In the genomic region with DNA sequence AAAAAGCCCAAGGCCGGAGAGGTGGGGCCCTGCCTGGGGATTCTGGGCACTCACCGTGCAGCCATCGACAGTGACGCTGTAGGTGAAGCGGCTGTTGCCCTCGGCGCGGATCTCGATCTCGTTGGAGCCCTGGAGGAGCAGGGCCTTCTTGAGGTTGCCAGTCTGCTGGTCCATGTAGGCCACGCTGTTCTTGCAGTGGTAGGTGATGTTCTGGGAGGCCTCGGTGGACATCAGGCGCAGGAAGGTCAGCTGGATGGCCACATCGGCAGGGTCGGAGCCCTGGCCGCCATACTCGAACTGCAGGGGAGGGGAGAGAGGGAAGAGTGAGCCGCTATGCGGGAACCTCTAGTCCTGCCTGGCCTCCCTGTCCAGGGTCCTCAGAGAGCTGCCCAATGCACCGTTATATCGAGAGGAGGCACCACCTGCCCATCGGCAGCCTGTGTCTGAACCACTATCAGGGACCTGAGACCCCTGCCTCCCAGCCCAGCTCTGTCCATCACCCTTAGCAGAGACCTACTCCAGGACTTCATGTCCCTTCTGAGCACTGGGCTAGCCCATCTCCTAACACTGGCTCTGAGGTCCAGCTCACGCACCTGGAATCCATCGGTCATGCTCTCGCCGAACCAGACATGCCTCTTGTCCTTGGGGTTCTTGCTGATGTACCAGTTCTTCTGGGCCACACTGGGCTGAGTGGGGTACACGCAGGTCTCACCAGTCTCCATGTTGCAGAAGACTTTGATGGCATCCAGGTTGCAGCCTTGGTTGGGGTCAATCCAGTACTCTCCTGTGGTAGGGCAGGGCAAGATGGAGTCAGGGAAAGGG, we compare ENCODE assay signal across 19 cellular contexts. TPM values are rescaled to one million over a fixed set of nuclear protein-coding genes. Genes with fewer than 3 reads are reported as not detected.
DNase-seq lines count a peak whose midpoint lies in the region; ATAC-seq, FAIRE-seq and TF ChIP-seq lines count a peak whose summit lies in the region.
"Had no signal": no experiment of that assay in that cellular context is flagged by ENCODE, and none has a peak within 500 bp of the region (broad histone marks: within the 10 kb centered on the region; RNA-seq: fewer than 3 reads in every experiment).

No MANE protein-coding gene starts in this region.

- intact Hi-C loops in testis (cut with DNase I; ENCODE audit: low total_unique reads): no loop called here

- H3K27me3 Mint-ChIP-seq in chondrocyte (ENCODE audit: low read depth): no peaks in the 10 kb centered on the region
- H3K27me3 Mint-ChIP-seq: activated naive CD4-positive, alpha-beta T cell treated with anti-CD3 and anti-CD28 coated beads, Interleukin-2, amount 50 U/mL, for 24 hours; naive thymus-derived CD4-positive, alpha-beta T cell; stimulated activated naive CD8-positive, alpha-beta T cell treated with anti-CD3 and anti-CD28 coated beads, Interleukin-15, Interleukin-2, amounts not matched to agents 100 ng/mL and 50 ng/mL, for 24 hours had no signal

- H3K36me3 Mint-ChIP-seq in chondrocyte (ENCODE audit: low read depth): peaks cover 62% of the 10 kb centered on the region
- H3K36me3 Mint-ChIP-seq: activated naive CD4-positive, alpha-beta T cell treated with anti-CD3 and anti-CD28 coated beads, Interleukin-2, amount 50 U/mL, for 24 hours; naive thymus-derived CD4-positive, alpha-beta T cell had no signal

- H3K9me3 Mint-ChIP-seq in chondrocyte (ENCODE audit: low read depth): no peaks in the 10 kb centered on the region
- H3K9me3 Mint-ChIP-seq: activated CD4-positive, alpha-beta T cell treated with anti-CD3 and anti-CD28 coated beads, Interleukin-2, amount 10 ng/mL, durations not matched to agents 7 days and 5 days; activated naive CD4-positive, alpha-beta T cell treated with anti-CD3 and anti-CD28 coated beads, Interleukin-2, amount 50 U/mL, for 24 hours; naive thymus-derived CD4-positive, alpha-beta T cell; stimulated activated naive CD8-positive, alpha-beta T cell treated with anti-CD3 and anti-CD28 coated beads, Interleukin-15, Interleukin-2, amounts not matched to agents 100 ng/mL and 50 ng/mL, for 24 hours had no signal

- TF ChIP-seq POLR2A in testis (IDR thresholded peaks at IDR 0.05): no peak

- H3K36me3 ChIP-seq in muscle layer of colon (ENCODE audit: insufficient read depth, low read length) (peaks cover 62% of the 10 kb centered on the region), urinary bladder (ENCODE audit: insufficient read depth) (no peaks in the 10 kb centered on the region), testis (ENCODE audit: low read depth, missing control alignments) (no peaks in the 10 kb centered on the region)

- FAIRE-seq in HTR-8/SVneo (lab: Jason Lieb, UNC): peak; percentile 70

- H3K9me3 ChIP-seq in muscle layer of colon (ENCODE audit: low read length) (no peaks in the 10 kb centered on the region), testis (no peaks in the 10 kb centered on the region)

- H3K4me1 ChIP-seq in muscle layer of colon (ENCODE audit: insufficient read depth, low read length): peaks cover 43% of the 10 kb centered on the region
- H3K4me1 ChIP-seq in urinary bladder (ENCODE audit: insufficient read depth): no peaks in the 10 kb centered on the region
- H3K4me1 ChIP-seq in testis: no peaks in the 10 kb centered on the region

- H3K9ac ChIP-seq in muscle layer of colon (ENCODE audit: low read length): no peak overlapping the region

- no peaks in the 10 kb centered on the region for H3K27me3 ChIP-seq in muscle layer of colon (ENCODE audit: control insufficient read depth in 1 of 2, insufficient read depth in 2 of 2, low read length in 2 of 2)
- H3K27me3 ChIP-seq in testis: no peaks in the 10 kb centered on the region

- TF ChIP-seq CTCF in chondrocyte (IDR thresholded peaks at IDR 0.05) (no peak), testis (IDR thresholded peaks at IDR 0.05) (no peak)

- peak overlapping the region; percentile 99 for H3K27ac Mint-ChIP-seq in chondrocyte (ENCODE audit: unreplicated experiment)
- H3K27ac Mint-ChIP-seq: activated CD4-positive, alpha-beta T cell treated with anti-CD3 and anti-CD28 coated beads, Interleukin-2, amount 10 ng/mL, durations not matched to agents 7 days and 5 days; activated naive CD4-positive, alpha-beta T cell treated with anti-CD3 and anti-CD28 coated beads, Interleukin-2, amount 50 U/mL, for 24 hours; stimulated activated naive CD8-positive, alpha-beta T cell treated with anti-CD3 and anti-CD28 coated beads, Interleukin-15, Interleukin-2, amounts not matched to agents 100 ng/mL and 50 ng/mL, for 24 hours had no signal

- DNase-seq in HTR-8/SVneo (ENCODE audit: insufficient read length, low spot score) (no peak), chondrocyte (ENCODE audit: low spot score) (no peak), testis (no peak), NCI-H446 treated with DMSO at 0.1 percent for 48 hours (lab: John Stamatoyannopoulos, UW) (no peak)
- DNase-seq: activated CD4-positive, alpha-beta T cell treated with anti-CD3 and anti-CD28 coated beads, Interleukin-2, amount 10 ng/mL, durations not matched to agents 7 days and 5 days; DMS 273 treated with DMSO at 0.1 percent for 48 hours; MV-4-11; naive thymus-derived CD4-positive, alpha-beta T cell; NCI-H2107; NCI-H526 treated with DMSO at 0.1 percent for 48 hours; OCI-M1 had no signal

- H3K4me3 ChIP-seq in muscle layer of colon (ENCODE audit: low read depth in 1 of 2, low read length in 2 of 2): no peak overlapping the region
- no peak overlapping the region for H3K4me3 ChIP-seq in urinary bladder (ENCODE audit: low read depth, low read length)
- H3K4me3 ChIP-seq in testis: no peak overlapping the region
- H3K4me3 ChIP-seq: SK-N-MC had no signal

- peak overlapping the region; percentile 57 for H3K4me3 Mint-ChIP-seq in chondrocyte (ENCODE audit: unreplicated experiment)
- H3K4me3 Mint-ChIP-seq: activated CD4-positive, alpha-beta T cell treated with anti-CD3 and anti-CD28 coated beads, Interleukin-2, amount 10 ng/mL, durations not matched to agents 7 days and 5 days; activated naive CD4-positive, alpha-beta T cell treated with anti-CD3 and anti-CD28 coated beads, Interleukin-2, amount 50 U/mL, for 24 hours; stimulated activated naive CD8-positive, alpha-beta T cell treated with anti-CD3 and anti-CD28 coated beads, Interleukin-15, Interleukin-2, amounts not matched to agents 100 ng/mL and 50 ng/mL, for 24 hours had no signal

- ATAC-seq in HG03354 (IDR thresholded peaks at IDR 0.05; ENCODE audit: poor library complexity, severe bottlenecking, unreplicated experiment): no peak
- ATAC-seq: naive thymus-derived CD4-positive, alpha-beta T cell had no signal

- peaks cover 98% of the 10 kb centered on the region for H3K4me1 Mint-ChIP-seq in chondrocyte (ENCODE audit: low read depth)

- 60% methylated on average over 27 of the region's 27 CpGs for WGBS in urinary bladder
- 81 to 85% methylated on average over 12 to 27 of the region's 27 CpGs for WGBS in testis, 2 donors

- H3K27ac ChIP-seq in muscle layer of colon (ENCODE audit: low read depth, low read length): peak overlapping the region; percentile 5
- peak overlapping the region; percentile 90 for H3K27ac ChIP-seq in urinary bladder (ENCODE audit: low read depth)
- H3K27ac ChIP-seq in testis: no peak overlapping the region
- H3K27ac ChIP-seq: C4-2B, SK-N-MC had no signal

RNA-seq across cellular contexts. Expression of a gene that starts 15.5 kb away (rescaled TPM):
- total RNA-seq in chondrocyte (34,852 to 36,120 TPM (median 35,333 TPM) in 3 replicates), urinary bladder (5,262 TPM), testis (10 to 100 TPM; 32.5 to 35.1 TPM)
- polyA plus RNA-seq in urinary bladder (802 TPM), testis (ENCODE audit: insufficient read depth, low read depth, low replicate concordance) (557 TPM)
- polyA plus RNA-seq: naive thymus-derived CD4-positive, alpha-beta T cell had no signal

RNA-seq across cellular contexts. Expression of a gene that starts 20.1 kb away (rescaled TPM):
- total RNA-seq in chondrocyte (0.85 to 5.5 TPM (median 1.3 TPM) in 3 replicates), urinary bladder (15.4 TPM), testis (1 to 10 TPM; 2.4 to 7.6 TPM)
- polyA plus RNA-seq in urinary bladder (89.1 TPM), testis (ENCODE audit: insufficient read depth, low read depth, low replicate concordance) (33.1 TPM)
- total RNA-seq: activated CD4-positive, alpha-beta T cell treated with anti-CD3 and anti-CD28 coated beads, Interleukin-2, amount 10 ng/mL, durations not matched to agents 7 days and 5 days; pulmonary artery endothelial cell had no signal
- polyA plus RNA-seq: naive thymus-derived CD4-positive, alpha-beta T cell had no signal

RNA-seq across cellular contexts. Expression of a gene that starts 35.5 kb away (rescaled TPM):
- total RNA-seq in chondrocyte: 75.4 to 84.2 TPM (median 79.3 TPM) in 3 replicates
- total RNA-seq in urinary bladder: 16.6 TPM
- 29.6 TPM for polyA plus RNA-seq in urinary bladder
- total RNA-seq in testis: 10 to 100 TPM; 81.1 to 82.4 TPM
- 49.1 TPM for polyA plus RNA-seq in testis (ENCODE audit: insufficient read depth, low read depth, low replicate concordance)

RNA-seq across cellular contexts. Expression of a gene that starts 56.0 kb away (rescaled TPM):
- 26.0 to 29.4 TPM (median 27.6 TPM) in 3 replicates for total RNA-seq in chondrocyte
- 2.2 TPM for total RNA-seq in urinary bladder
- 3.7 TPM for polyA plus RNA-seq in urinary bladder
- 1 to 10 TPM; 3.2 to 3.3 TPM for total RNA-seq in testis
- 5.2 TPM for polyA plus RNA-seq in testis (ENCODE audit: insufficient read depth, low read depth, low replicate concordance)
- polyA plus RNA-seq: naive thymus-derived CD4-positive, alpha-beta T cell had no signal

Comparison
In these comparisons a context has a peak if more than half of its experiments do, and no peak if none do; other contexts are left out.
1. H3K27ac ChIP-seq: peak in muscle layer of colon (single experiment) and urinary bladder (single experiment); none in testis (0 of 2).
2. RNA of a gene that starts 15.5 kb away (total RNA-seq): 34,852 to 36,120 TPM in chondrocyte and 5,262 TPM in urinary bladder (single experiment); 32.5 to 35.1 TPM in testis; every median in the first group is over 100 times any median in the second.